In the genomic region with DNA sequence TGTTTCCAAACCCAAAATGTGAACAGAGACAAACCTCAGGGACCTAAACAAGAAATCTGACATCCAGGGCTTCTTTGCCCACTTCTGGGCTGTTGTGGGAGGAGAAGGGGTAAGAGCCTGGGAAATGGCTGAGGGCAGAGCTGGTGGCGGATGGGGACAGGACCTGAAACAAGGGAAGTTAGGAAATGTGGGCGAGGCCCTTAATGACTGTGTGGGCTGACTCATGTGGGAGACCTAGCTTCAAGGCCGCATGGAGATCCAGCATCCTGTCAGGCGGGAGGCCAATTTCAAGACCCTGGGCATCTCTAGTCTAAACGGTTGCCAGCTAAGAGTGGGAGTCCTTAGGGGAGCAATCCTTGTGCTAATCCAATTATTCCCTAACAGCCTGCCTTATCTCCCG, we compare ENCODE assay signal across 1 cellular context.
TF ChIP-seq lines count a peak whose summit lies in the region.

No MANE protein-coding gene starts in this region.

TF ChIP-seq in A549, 52 proteins besides CTCF, POLR2A, EP300 and RAD21 (continued from another document):
- TF ChIP-seq, protein P1, sequence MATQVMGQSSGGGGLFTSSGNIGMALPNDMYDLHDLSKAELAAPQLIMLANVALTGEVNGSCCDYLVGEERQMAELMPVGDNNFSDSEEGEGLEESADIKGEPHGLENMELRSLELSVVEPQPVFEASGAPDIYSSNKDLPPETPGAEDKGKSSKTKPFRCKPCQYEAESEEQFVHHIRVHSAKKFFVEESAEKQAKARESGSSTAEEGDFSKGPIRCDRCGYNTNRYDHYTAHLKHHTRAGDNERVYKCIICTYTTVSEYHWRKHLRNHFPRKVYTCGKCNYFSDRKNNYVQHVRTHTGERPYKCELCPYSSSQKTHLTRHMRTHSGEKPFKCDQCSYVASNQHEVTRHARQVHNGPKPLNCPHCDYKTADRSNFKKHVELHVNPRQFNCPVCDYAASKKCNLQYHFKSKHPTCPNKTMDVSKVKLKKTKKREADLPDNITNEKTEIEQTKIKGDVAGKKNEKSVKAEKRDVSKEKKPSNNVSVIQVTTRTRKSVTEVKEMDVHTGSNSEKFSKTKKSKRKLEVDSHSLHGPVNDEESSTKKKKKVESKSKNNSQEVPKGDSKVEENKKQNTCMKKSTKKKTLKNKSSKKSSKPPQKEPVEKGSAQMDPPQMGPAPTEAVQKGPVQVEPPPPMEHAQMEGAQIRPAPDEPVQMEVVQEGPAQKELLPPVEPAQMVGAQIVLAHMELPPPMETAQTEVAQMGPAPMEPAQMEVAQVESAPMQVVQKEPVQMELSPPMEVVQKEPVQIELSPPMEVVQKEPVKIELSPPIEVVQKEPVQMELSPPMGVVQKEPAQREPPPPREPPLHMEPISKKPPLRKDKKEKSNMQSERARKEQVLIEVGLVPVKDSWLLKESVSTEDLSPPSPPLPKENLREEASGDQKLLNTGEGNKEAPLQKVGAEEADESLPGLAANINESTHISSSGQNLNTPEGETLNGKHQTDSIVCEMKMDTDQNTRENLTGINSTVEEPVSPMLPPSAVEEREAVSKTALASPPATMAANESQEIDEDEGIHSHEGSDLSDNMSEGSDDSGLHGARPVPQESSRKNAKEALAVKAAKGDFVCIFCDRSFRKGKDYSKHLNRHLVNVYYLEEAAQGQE (IDR thresholded peaks at IDR 0.05): no peak
- TF ChIP-seq ZNF302 (CRISPR knock-in tag; IDR thresholded peaks at IDR 0.05) (no peak), CHD2 (IDR thresholded peaks at IDR 0.05; ENCODE audit: low read length, partially characterized antibody) (no peak), ESRRA (IDR thresholded peaks at IDR 0.05; ENCODE audit: borderline replicate concordance, low read length) (no peak), ZSCAN20 (CRISPR knock-in tag; IDR thresholded peaks at IDR 0.05) (no peak), HOXA7 (CRISPR knock-in tag; IDR thresholded peaks at IDR 0.05) (no peak)
